8 cellular contexts compared by ENCODE assay signal in the genomic region with DNA sequence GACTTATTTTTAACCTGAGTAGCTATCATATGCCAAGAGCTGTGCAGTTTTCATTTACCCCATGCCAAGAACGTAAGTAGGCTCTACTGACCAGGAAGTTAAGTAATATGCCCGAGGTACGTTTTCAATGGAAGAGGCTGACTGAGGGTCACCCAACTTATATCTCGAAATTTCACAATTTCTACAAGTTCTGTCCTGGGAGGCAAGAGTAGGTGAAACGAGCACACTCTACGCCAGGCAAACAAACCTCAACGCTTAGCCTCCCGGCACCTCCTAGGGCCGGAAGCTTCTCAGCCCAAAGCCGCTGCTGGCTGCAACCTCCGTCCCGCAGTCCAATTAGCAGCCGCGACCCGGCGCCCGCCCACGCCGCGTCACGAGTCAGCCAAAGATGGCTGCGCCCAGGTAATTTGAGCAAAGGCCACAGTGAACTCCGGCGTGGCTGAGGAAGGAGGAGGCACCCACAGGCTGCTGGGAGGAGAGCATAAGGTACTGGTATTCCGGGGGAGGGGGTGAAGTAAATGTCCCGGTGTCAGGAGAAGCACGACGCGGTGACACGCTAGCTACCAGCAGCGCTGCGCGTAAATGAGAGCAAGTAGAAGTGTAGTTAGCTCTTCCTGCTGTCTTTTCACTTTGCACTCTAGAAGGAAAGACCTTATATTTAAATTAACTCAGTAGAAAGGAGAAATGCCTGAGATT. TPM values are rescaled to one million over a fixed set of nuclear protein-coding genes. Genes with fewer than 3 reads are reported as not detected.
A peak's percentile ranks its signal among the peaks of the same experiment; 100 is the strongest.
DNase-seq lines count a peak whose midpoint lies in the region; TF ChIP-seq lines count a peak whose summit lies in the region.

A gene (plus strand): TSS at position 364 of the 696 bp plus-strand sequence. CDS start 2,289 bp downstream, outside the sequence.

- H2AFZ ChIP-seq in GM23248 (peak within 1 kb of the TSS; percentile 96), Karpas-422 (ENCODE audit: low read length) (peak within 1 kb of the TSS; percentile 31)

- TF ChIP-seq CTCF in esophagus muscularis mucosa (IDR thresholded peaks at IDR 0.05) = no peak

- H3K36me3 ChIP-seq in GM23248 (ENCODE audit: low read depth) (no peaks in the 10 kb centered on the region), Karpas-422 (ENCODE audit: insufficient read depth, low read length) (no peaks in the 10 kb centered on the region), esophagus muscularis mucosa (peaks cover 0 to 14% (median 3%) of the 10 kb centered on the region in 4 donors), muscle layer of colon (ENCODE audit: insufficient read depth, low read length) (peaks cover 7% of the 10 kb centered on the region)

- H3K27me3 ChIP-seq in GM23248 (replicated peaks; ENCODE audit: insufficient read depth) = no peaks in the 10 kb centered on the region
- H3K27me3 ChIP-seq in Karpas-422 (ENCODE audit: low read length) = no peaks in the 10 kb centered on the region
- H3K27me3 ChIP-seq in esophagus muscularis mucosa = no peaks in the 10 kb centered on the region
- no peaks in the 10 kb centered on the region for H3K27me3 ChIP-seq in muscle layer of colon (ENCODE audit: control insufficient read depth in 1 of 2, insufficient read depth in 2 of 2, low read length in 2 of 2)

- WGBS in GM23248 (ENCODE audit: low coverage in 1 of 2, low lambda C conversion rate in 2 of 2, missing lambda C conversion rate in 2 of 2), 2 experiments = 1 to 2% methylated on average over 33 of the region's 33 CpGs
- WGBS in esophagus muscularis mucosa = 1% methylated on average over 18 of the region's 33 CpGs

- H3K9ac ChIP-seq in GM23248 = peak within 1 kb of the TSS; percentile 85
- peak within 1 kb of the TSS; percentile 74 for H3K9ac ChIP-seq in Karpas-422 (ENCODE audit: low read length)
- H3K9ac ChIP-seq in muscle layer of colon (ENCODE audit: low read length) = peak within 1 kb of the TSS; percentile 76

- H3K79me2 ChIP-seq in GM23248 (ENCODE audit: insufficient read depth) (peaks cover 40% of the 10 kb centered on the region), Karpas-422 (ENCODE audit: low read length) (peaks cover 26% of the 10 kb centered on the region)

- H3K4me2 ChIP-seq in GM23248 (ENCODE audit: unreplicated experiment) = peak within 1 kb of the TSS; percentile 98
- H3K4me2 ChIP-seq in Karpas-422 (ENCODE audit: low read depth, low read length, poor library complexity, severe bottlenecking) = peak within 1 kb of the TSS; percentile 89

- H3K27ac ChIP-seq in GM23248 = peak within 1 kb of the TSS; percentile 64
- H3K27ac ChIP-seq in Karpas-422 (ENCODE audit: low read length) = peak within 1 kb of the TSS; percentile 79
- peak within 1 kb of the TSS; percentile 82 to 86 (median 84) for H3K27ac ChIP-seq in esophagus muscularis mucosa (replicated peaks in 1 of 4)
- H3K27ac ChIP-seq in muscle layer of colon (ENCODE audit: low read depth, low read length) = peak within 1 kb of the TSS; percentile 54

- in situ Hi-C loops in GM23248 (cut with MboI) = no loop called here

- no peaks in the 10 kb centered on the region for H4K20me1 ChIP-seq in GM23248 (ENCODE audit: insufficient read depth)
- H4K20me1 ChIP-seq in Karpas-422 (ENCODE audit: insufficient read depth, low read depth, low read length) = no peaks in the 10 kb centered on the region

- no peaks in the 10 kb centered on the region for H3K9me2 ChIP-seq in GM23248 (ENCODE audit: insufficient read depth)
- H3K9me2 ChIP-seq in Karpas-422 (replicated peaks; ENCODE audit: insufficient read depth, low read length) = no peaks in the 10 kb centered on the region

- TF ChIP-seq EP300 in esophagus muscularis mucosa (IDR thresholded peaks at IDR 0.05) = no peak

- H3K4me1 ChIP-seq in GM23248 (ENCODE audit: insufficient read depth) (peaks cover 21% of the 10 kb centered on the region), Karpas-422 (ENCODE audit: low read length) (peaks cover 42% of the 10 kb centered on the region), esophagus muscularis mucosa (peaks cover 20 to 25% (median 21%) of the 10 kb centered on the region in 4 donors), muscle layer of colon (ENCODE audit: insufficient read depth, low read length) (peaks cover 21% of the 10 kb centered on the region)

- no peaks in the 10 kb centered on the region for H3K9me3 ChIP-seq in GM23248 (ENCODE audit: low read depth)
- no peaks in the 10 kb centered on the region for H3K9me3 ChIP-seq in Karpas-422 (ENCODE audit: low read length)
- H3K9me3 ChIP-seq in esophagus muscularis mucosa = no peaks in the 10 kb centered on the region
- H3K9me3 ChIP-seq in muscle layer of colon (ENCODE audit: low read length) = no peaks in the 10 kb centered on the region

- H3K4me3 ChIP-seq in GM23248 (peak within 1 kb of the TSS; percentile 90), Karpas-422 (ENCODE audit: low read length) (peak within 1 kb of the TSS; percentile 72), esophagus muscularis mucosa (peak within 1 kb of the TSS; percentile 59 to 82 (median 73)), muscle layer of colon (ENCODE audit: low read depth in 1 of 2, low read length in 2 of 2) (peak within 1 kb of the TSS; percentile 71 to 83)

- peak; percentile 92 for DNase-seq in DMS79 treated with DMSO at 0.1 percent for 48 hours (lab: John Stamatoyannopoulos, UW)
- peak; percentile 93 for DNase-seq in GM23248
- peak; percentile 100 for DNase-seq in Karpas-422
- peak; percentile 88 for DNase-seq in RKO (ENCODE audit: low spot score)
- DNase-seq in activated T-helper 1 cell treated with Interleukin-2 at 50 U/mL for 16 hours (ENCODE audit: low read depth) = peak; percentile 81
- DNase-seq in esophagus muscularis mucosa (ENCODE audit: extremely low spot score) = peak; percentile 97
- DNase-seq in stimulated activated CD8-positive, alpha-beta memory T cell treated with anti-CD3 and anti-CD28 coated beads, Interleukin-7, amount 100 ng/mL, for 24 hours (ENCODE audit: low read depth) = peak; percentile 81

- intact Hi-C loops in esophagus muscularis mucosa (cut with DNase I) = loop anchor here (2.0 kb wide), 1 partner anchor 19 kb away; a partner anchor contains a TSS

- TF ChIP-seq POLR2A in esophagus muscularis mucosa (IDR thresholded peaks at IDR 0.05; ENCODE audit: low read depth) = peak; percentile 52

- H3F3A ChIP-seq in GM23248 (ENCODE audit: insufficient read depth) = peaks cover 40% of the 10 kb centered on the region

RNA-seq across cellular contexts. Expression of the gene that starts here (rescaled TPM):
- total RNA-seq in GM23248 (2014; rRNA removed; shearing (Covaris generic)) = 21.5 and 22.9 TPM in 2 replicates
- 64.0 and 69.8 TPM in 2 replicates for polyA plus RNA-seq in GM23248 (2016; fragmentation: Nextera tagmentation; extraction: Ambion mirVana)
- 29.3 and 77.2 TPM in 2 replicates for total RNA-seq in Karpas-422 (2014; rRNA removed; shearing (Covaris generic); ENCODE audit: low replicate concordance)
- 10 to 100 TPM; 19.0 to 48.6 (median 26.8) TPM for total RNA-seq in esophagus muscularis mucosa

Comparison
In these comparisons a context has a peak if more than half of its experiments do, and no peak if none do; other contexts are left out.
1. Peak in every context shown above with its lines: DNase-seq, H3K4me3 ChIP-seq and H3K27ac ChIP-seq.